17 cellular contexts compared by ENCODE assay signal in the genomic region with DNA sequence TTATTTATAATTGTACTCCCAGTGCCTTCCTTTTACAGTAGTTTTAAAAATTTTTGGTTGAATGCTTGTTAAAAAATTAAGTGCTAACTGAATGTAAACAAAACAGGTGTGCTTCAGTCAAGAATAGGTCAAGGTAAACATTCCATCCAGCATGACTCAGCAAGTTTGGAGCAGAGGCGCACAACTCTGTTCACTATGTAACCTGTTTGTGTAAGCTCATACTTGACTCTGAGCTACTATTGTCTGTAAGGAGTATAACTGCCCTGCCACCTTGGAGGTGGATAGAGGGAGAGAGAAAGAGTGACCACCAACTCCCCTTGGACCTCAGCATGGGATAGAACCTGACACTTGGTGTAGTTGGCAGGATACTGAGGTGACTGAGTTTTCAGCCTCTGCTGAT.
"Had no signal": no experiment of that assay in that cellular context is flagged by ENCODE, and none has a peak within 500 bp of the region (broad histone marks: within the 10 kb centered on the region; RNA-seq: fewer than 3 reads in every experiment).

No MANE protein-coding gene starts in this region.

- H3K4me3 Mint-ChIP-seq: activated naive CD4-positive, alpha-beta T cell treated with anti-CD3 and anti-CD28 coated beads, Interleukin-2, amount 10 ng/mL, durations not matched to agents 7 days and 5 days; naive thymus-derived CD4-positive, alpha-beta T cell; stimulated activated naive B cell treated with anti-CD40 and anti-IgM and Interleukin-4, amounts not matched to agents 10 μg/mL and 1 μg/mL and 100 μg/mL, for 72 hours; T-helper 1 cell treated with Interleukin-12 subunit alpha and Interleukin-12 subunit beta and Interleukin-4 antibody, amounts not matched to agents 30 μg/mL and 1 μg/mL, for 36 hours; WTC11 had no signal

- H3K27ac ChIP-seq: adrenal gland, coronary artery, heart left ventricle, spleen, tibial nerve had no signal

- H3K9me3 ChIP-seq: adrenal gland had no signal

- H3K27me3 Mint-ChIP-seq: activated naive CD4-positive, alpha-beta T cell treated with anti-CD3 and anti-CD28 coated beads, Interleukin-2, amount 10 ng/mL, durations not matched to agents 7 days and 5 days; naive thymus-derived CD4-positive, alpha-beta T cell; stimulated activated naive B cell treated with anti-CD40 and anti-IgM and Interleukin-4, amounts not matched to agents 10 μg/mL and 1 μg/mL and 100 μg/mL, for 72 hours had no signal

- DNase-seq: activated CD4-positive, alpha-beta T cell treated with anti-CD3 and anti-CD28 coated beads for 48 hours; activated naive CD4-positive, alpha-beta T cell treated with anti-CD3 and anti-CD28 coated beads, Interleukin-2, amount 10 ng/mL, durations not matched to agents 7 days and 5 days; activated T-cell treated with anti-CD3 and anti-CD28 coated beads for 4 hours; adrenal gland; central memory CD4-positive, alpha-beta T cell; effector CD4-positive, alpha-beta T cell; heart left ventricle; naive thymus-derived CD4-positive, alpha-beta T cell; right cardiac atrium; spleen; stimulated activated CD4-positive, alpha-beta T cell treated with anti-CD3 and anti-CD28 coated beads, Interleukin-1b, Interleukin-23, amount 100 ng/mL, for 48 hours; stimulated activated naive B cell treated with anti-CD40 and anti-IgM and Interleukin-4, amounts not matched to agents 10 μg/mL and 1 μg/mL and 100 μg/mL, for 72 hours had no signal

- H3K36me3 Mint-ChIP-seq: activated naive CD4-positive, alpha-beta T cell treated with anti-CD3 and anti-CD28 coated beads, Interleukin-2, amount 10 ng/mL, durations not matched to agents 7 days and 5 days; stimulated activated naive B cell treated with anti-CD40 and anti-IgM and Interleukin-4, amounts not matched to agents 10 μg/mL and 1 μg/mL and 100 μg/mL, for 72 hours had no signal

- H3K36me3 ChIP-seq: adrenal gland, heart left ventricle, spleen, tibial nerve had no signal

- H3K27me3 ChIP-seq: adrenal gland, heart left ventricle, spleen, tibial nerve had no signal

- H3K4me1 Mint-ChIP-seq: activated naive CD4-positive, alpha-beta T cell treated with anti-CD3 and anti-CD28 coated beads, Interleukin-2, amount 10 ng/mL, durations not matched to agents 7 days and 5 days; naive thymus-derived CD4-positive, alpha-beta T cell; stimulated activated naive B cell treated with anti-CD40 and anti-IgM and Interleukin-4, amounts not matched to agents 10 μg/mL and 1 μg/mL and 100 μg/mL, for 72 hours; WTC11 had no signal

- ATAC-seq: heart left ventricle; naive thymus-derived CD4-positive, alpha-beta T cell; right cardiac atrium; stimulated activated naive B cell treated with anti-CD40 and anti-IgM and Interleukin-4, amounts not matched to agents 10 μg/mL and 1 μg/mL and 100 μg/mL, for 72 hours; WTC11 had no signal

- H3K27ac Mint-ChIP-seq: activated naive CD4-positive, alpha-beta T cell treated with anti-CD3 and anti-CD28 coated beads, Interleukin-2, amount 10 ng/mL, durations not matched to agents 7 days and 5 days; activated T-helper 2 cell treated with anti-CD3 and anti-CD28 coated beads, Interferon-gamma antibody, Interleukin-2, Interleukin-4, amounts not matched to agents 10 μg/mL and 5 μg/mL and 100 μg/mL, durations not matched to agents 14 hours and 24 hours and 36 hours; naive thymus-derived CD4-positive, alpha-beta T cell; stimulated activated naive B cell treated with anti-CD40 and anti-IgM and Interleukin-4, amounts not matched to agents 10 μg/mL and 1 μg/mL and 100 μg/mL, for 72 hours; T-helper 1 cell treated with Interleukin-12 subunit alpha and Interleukin-12 subunit beta and Interleukin-4 antibody, amounts not matched to agents 30 μg/mL and 1 μg/mL, for 36 hours; WTC11 had no signal

- H3K4me3 ChIP-seq: adrenal gland, coronary artery, heart left ventricle, spleen, tibial nerve had no signal

- H3K4me1 ChIP-seq: adrenal gland, heart left ventricle, spleen, tibial nerve had no signal
